ENCODE assay signal across 9 cellular contexts in the genomic region with DNA sequence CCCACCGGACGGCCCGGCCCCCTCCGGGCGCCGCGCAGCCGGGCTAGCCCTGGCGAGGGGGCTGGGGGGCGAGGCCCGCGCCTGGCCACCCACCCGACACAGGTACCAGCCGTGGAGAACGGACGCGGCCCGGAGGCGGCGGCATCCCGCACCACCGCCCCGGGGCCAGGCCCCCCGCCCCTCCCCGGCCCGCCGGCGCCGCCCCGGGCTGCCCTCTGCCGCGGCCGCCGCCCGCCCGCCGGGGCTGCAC. TPM values are rescaled to one million over a fixed set of nuclear protein-coding genes. Genes with fewer than 3 reads are reported as not detected.
A peak's percentile ranks its signal among the peaks of the same experiment; 100 is the strongest.
DNase-seq lines count a peak whose midpoint lies in the region; ATAC-seq and TF ChIP-seq lines count a peak whose summit lies in the region.
"Had no signal": no experiment of that assay in that cellular context is flagged by ENCODE, and none has a peak within 500 bp of the region (broad histone marks: within the 10 kb centered on the region; RNA-seq: fewer than 3 reads in every experiment).

No MANE protein-coding gene starts in this region.

- H3K4me3 ChIP-seq in Jurkat, Clone E6-1 (ENCODE audit: low read length) = peak overlapping the region; percentile 61
- peak overlapping the region; percentile 80 to 94 (median 93) for H3K4me3 ChIP-seq in esophagus muscularis mucosa

- peaks cover 67% of the 10 kb centered on the region for H3K4me1 Mint-ChIP-seq in activated T-cell treated with anti-CD3 and anti-CD28 coated beads, Interleukin-2, amount 50 U/mL, for 4 hours (ENCODE audit: low read depth)
- H3K4me1 Mint-ChIP-seq in activated T-cell treated with anti-CD3 and anti-CD28 coated beads, Interleukin-2, amount 50 U/mL, for 24 hours (ENCODE audit: low read depth) = peaks cover 67% of the 10 kb centered on the region
- peaks cover 66% of the 10 kb centered on the region for H3K4me1 Mint-ChIP-seq in stimulated activated effector memory CD8-positive, alpha-beta T cell treated with anti-CD3 and anti-CD28 coated beads, Interleukin-12 subunit alpha, Interleukin-12 subunit beta, amount 100 ng/mL, for 72 hours

- intact Hi-C loops in esophagus muscularis mucosa (cut with DNase I) (loop anchor here (1.0 to 10.0 kb wide), 2 partner anchors 108 to 516 kb away; partner anchors contain the start of gene HNRNPLL), left colon (cut with DNase I, micrococcal nuclease) (no loop called here)

- no peaks in the 10 kb centered on the region for H3K27me3 Mint-ChIP-seq in activated T-cell treated with anti-CD3 and anti-CD28 coated beads, Interleukin-2, amount 50 U/mL, for 4 hours (ENCODE audit: low read depth)
- no peaks in the 10 kb centered on the region for H3K27me3 Mint-ChIP-seq in activated T-cell treated with anti-CD3 and anti-CD28 coated beads, Interleukin-2, amount 50 U/mL, for 24 hours

- TF ChIP-seq CTCF in esophagus muscularis mucosa (IDR thresholded peaks at IDR 0.05) = no peak

- no peak for TF ChIP-seq EP300 in esophagus muscularis mucosa (IDR thresholded peaks at IDR 0.05)

- H3K4me1 ChIP-seq in esophagus muscularis mucosa = peaks cover 41 to 71% (median 67%) of the 10 kb centered on the region in 4 donors

- H3K36me3 ChIP-seq in esophagus muscularis mucosa = peaks cover 0 to 5% (median 0%) of the 10 kb centered on the region in 4 donors

- ATAC-seq in activated T-cell treated with anti-CD3 and anti-CD28 coated beads, Interleukin-2, amount 50 U/mL, for 4 hours = peak; percentile 20
- ATAC-seq in stimulated activated effector memory CD8-positive, alpha-beta T cell treated with anti-CD3 and anti-CD28 coated beads, Interleukin-12 subunit alpha, Interleukin-12 subunit beta, amount 100 ng/mL, for 72 hours = peak; percentile 15
- no peak for ATAC-seq in left colon

- 0% methylated on average over 7 of the region's 37 CpGs for WGBS in esophagus muscularis mucosa

- no peaks in the 10 kb centered on the region for H3K9me3 Mint-ChIP-seq in activated T-cell treated with anti-CD3 and anti-CD28 coated beads, Interleukin-2, amount 50 U/mL, for 4 hours
- no peaks in the 10 kb centered on the region for H3K9me3 Mint-ChIP-seq in activated T-cell treated with anti-CD3 and anti-CD28 coated beads, Interleukin-2, amount 50 U/mL, for 24 hours
- H3K9me3 Mint-ChIP-seq in stimulated activated effector memory CD8-positive, alpha-beta T cell treated with anti-CD3 and anti-CD28 coated beads, Interleukin-12 subunit alpha, Interleukin-12 subunit beta, amount 100 ng/mL, for 72 hours = no peaks in the 10 kb centered on the region
- H3K9me3 Mint-ChIP-seq: brain had no signal

- H3K27ac ChIP-seq in esophagus muscularis mucosa (replicated peaks in 1 of 4) = peak overlapping the region; percentile 94 to 97 (median 95)

- no peak overlapping the region for H3K27ac Mint-ChIP-seq in activated T-cell treated with anti-CD3 and anti-CD28 coated beads, Interleukin-2, amount 50 U/mL, for 24 hours
- peak overlapping the region; percentile 97 for H3K27ac Mint-ChIP-seq in stimulated activated effector memory CD8-positive, alpha-beta T cell treated with anti-CD3 and anti-CD28 coated beads, Interleukin-12 subunit alpha, Interleukin-12 subunit beta, amount 100 ng/mL, for 72 hours

- H3K27me3 ChIP-seq in esophagus muscularis mucosa = no peaks in the 10 kb centered on the region

- no peaks in the 10 kb centered on the region for H3K9me3 ChIP-seq in esophagus muscularis mucosa

- no peak for TF ChIP-seq POLR2A in esophagus muscularis mucosa (IDR thresholded peaks at IDR 0.05; ENCODE audit: low read depth)

- peaks cover 13% of the 10 kb centered on the region for H3K36me3 Mint-ChIP-seq in activated T-cell treated with anti-CD3 and anti-CD28 coated beads, Interleukin-2, amount 50 U/mL, for 4 hours (ENCODE audit: insufficient read depth)
- H3K36me3 Mint-ChIP-seq in activated T-cell treated with anti-CD3 and anti-CD28 coated beads, Interleukin-2, amount 50 U/mL, for 24 hours (ENCODE audit: low read depth) = peaks cover 56% of the 10 kb centered on the region
- H3K36me3 Mint-ChIP-seq in stimulated activated effector memory CD8-positive, alpha-beta T cell treated with anti-CD3 and anti-CD28 coated beads, Interleukin-12 subunit alpha, Interleukin-12 subunit beta, amount 100 ng/mL, for 72 hours = peaks cover 54% of the 10 kb centered on the region

- H3K4me3 Mint-ChIP-seq in activated T-cell treated with anti-CD3 and anti-CD28 coated beads, Interleukin-2, amount 50 U/mL, for 4 hours = no peak overlapping the region
- H3K4me3 Mint-ChIP-seq in activated T-cell treated with anti-CD3 and anti-CD28 coated beads, Interleukin-2, amount 50 U/mL, for 24 hours = no peak overlapping the region
- H3K4me3 Mint-ChIP-seq in stimulated activated effector memory CD8-positive, alpha-beta T cell treated with anti-CD3 and anti-CD28 coated beads, Interleukin-12 subunit alpha, Interleukin-12 subunit beta, amount 100 ng/mL, for 72 hours = peak overlapping the region; percentile 87

- no peak for DNase-seq in activated T-cell treated with anti-CD3 and anti-CD28 coated beads, Interleukin-2, amount 50 U/mL, for 4 hours
- no peak for DNase-seq in activated T-cell treated with anti-CD3 and anti-CD28 coated beads, Interleukin-2, amount 50 U/mL, for 24 hours
- DNase-seq in Jurkat, Clone E6-1 (ENCODE audit: low read depth, low spot score) = no peak
- DNase-seq in esophagus muscularis mucosa (ENCODE audit: extremely low spot score) (no peak), left colon (no peak), islet precursor cell (no peak)
- DNase-seq in stimulated activated effector memory CD8-positive, alpha-beta T cell treated with anti-CD3 and anti-CD28 coated beads, Interleukin-12 subunit alpha, Interleukin-12 subunit beta, amount 100 ng/mL, for 72 hours (ENCODE audit: low spot score in 2 of 2) = no peak
- no peak for DNase-seq in activated CD4-positive, alpha-beta T cell treated with anti-CD3 and anti-CD28 coated beads, Interleukin-2, amount 50 U/mL, for 48 hours

RNA-seq across cellular contexts. Expression of gene SOS1, which starts 0.4 kb away (rescaled TPM):
- total RNA-seq in activated T-cell treated with anti-CD3 and anti-CD28 coated beads, Interleukin-2, amount 50 U/mL, for 4 hours = 10 to 100 TPM; 21.0 to 31.5 (median 24.7) TPM
- polyA plus RNA-seq in Jurkat, Clone E6-1 (2012; ENCODE audit: insufficient read depth, insufficient read length) = 5.3 TPM
- total RNA-seq in esophagus muscularis mucosa = 10 to 100 TPM; 33.3 to 48.6 (median 35.7) TPM
- total RNA-seq in left colon = 10 to 100 TPM; 30.0 to 31.2 TPM
